ENCODE assay signal across 8 cellular contexts in genomic region chr11:12717851-12718291, GRCh38. TPM values are rescaled to one million over a fixed set of nuclear protein-coding genes. Genes with fewer than 3 reads are reported as not detected.
DNase-seq lines count a peak whose midpoint lies in the region; ATAC-seq and TF ChIP-seq lines count a peak whose summit lies in the region.

No MANE protein-coding gene starts in this region.

- WGBS in hepatocyte (ENCODE audit: low lambda C conversion rate, missing lambda C conversion rate): 85% methylated on average over 5 of the region's 5 CpGs
- 80 to 82% methylated on average over 5 of the region's 5 CpGs for WGBS in heart right ventricle, 2 donors

- H3K27me3 Mint-ChIP-seq in natural killer cell treated with Interleukin-12 subunit alpha and Interleukin-12 subunit beta and Interleukin-15 and Interleukin-18, amount 100 ng/mL, for 72 hours: peaks cover 32 to 47% of the 10 kb centered on the region in 2 donors

- H3K4me2 ChIP-seq in hepatocyte: no peak overlapping the region

- H3K4me3 Mint-ChIP-seq in natural killer cell treated with Interleukin-12 subunit alpha and Interleukin-12 subunit beta and Interleukin-15 and Interleukin-18, amount 100 ng/mL, for 72 hours: no peak overlapping the region

- peak overlapping the region in 1 of 2 donors; percentile 23 for H3K27ac Mint-ChIP-seq in natural killer cell treated with Interleukin-12 subunit alpha and Interleukin-12 subunit beta and Interleukin-15 and Interleukin-18, amount 100 ng/mL, for 72 hours

- peaks cover 6% of the 10 kb centered on the region for H4K20me1 ChIP-seq in hepatocyte (ENCODE audit: insufficient read depth, poor library complexity, severe bottlenecking)

- intact Hi-C loops in heart right ventricle (cut with DNase I): no loop called here

- no peaks in the 10 kb centered on the region for H3K9me3 ChIP-seq in hepatocyte (ENCODE audit: low read depth)
- no peaks in the 10 kb centered on the region for H3K9me3 ChIP-seq in heart right ventricle

- no peaks in the 10 kb centered on the region for H3K9me3 Mint-ChIP-seq in natural killer cell treated with Interleukin-12 subunit alpha and Interleukin-12 subunit beta and Interleukin-15 and Interleukin-18, amount 100 ng/mL, for 72 hours

- H3K4me1 Mint-ChIP-seq in natural killer cell treated with Interleukin-12 subunit alpha and Interleukin-12 subunit beta and Interleukin-15 and Interleukin-18, amount 100 ng/mL, for 72 hours (ENCODE audit: low read depth in 2 of 2): peaks cover 5 to 6% of the 10 kb centered on the region in 2 donors

- peak; percentile 98 for ATAC-seq in GM18867 (IDR thresholded peaks at IDR 0.05; ENCODE audit: unreplicated experiment)
- peak; percentile 96 for ATAC-seq in HG02884 (IDR thresholded peaks at IDR 0.05; ENCODE audit: unreplicated experiment)
- ATAC-seq in natural killer cell treated with Interleukin-12 subunit alpha and Interleukin-12 subunit beta and Interleukin-15 and Interleukin-18, amount 100 ng/mL, for 72 hours: peak; percentile 76 to 87
- ATAC-seq in heart right ventricle: no peak

- DNase-seq in T-helper 9 cell: peak; percentile 32
- no peak for DNase-seq in natural killer cell treated with Interleukin-12 subunit alpha and Interleukin-12 subunit beta and Interleukin-15 and Interleukin-18, amount 100 ng/mL, for 72 hours (ENCODE audit: low spot score)
- DNase-seq in hepatocyte (ENCODE audit: low spot score): no peak
- DNase-seq in mesenteric fat pad (ENCODE audit: low spot score): no peak
- DNase-seq in heart right ventricle: no peak
- no peak for DNase-seq in AG08396 (ENCODE audit: low spot score)

- H3K79me2 ChIP-seq in hepatocyte: peaks cover 99% of the 10 kb centered on the region

- H3K36me3 ChIP-seq in hepatocyte (replicated peaks; ENCODE audit: insufficient read depth, low read depth): no peaks in the 10 kb centered on the region
- H3K36me3 ChIP-seq in heart right ventricle: no peaks in the 10 kb centered on the region

- H3K36me3 Mint-ChIP-seq in natural killer cell treated with Interleukin-12 subunit alpha and Interleukin-12 subunit beta and Interleukin-15 and Interleukin-18, amount 100 ng/mL, for 72 hours: no peaks in the 10 kb centered on the region

- no peak for TF ChIP-seq CTCF in hepatocyte (IDR thresholded peaks at IDR 0.05; ENCODE audit: poor library complexity)
- no peak for TF ChIP-seq CTCF in heart right ventricle (IDR thresholded peaks at IDR 0.05)

- H3K9me2 ChIP-seq in hepatocyte (replicated peaks; ENCODE audit: insufficient read depth): no peaks in the 10 kb centered on the region

- H3K27ac ChIP-seq in hepatocyte: no peak overlapping the region
- H3K27ac ChIP-seq in heart right ventricle: no peak overlapping the region

- no peaks in the 10 kb centered on the region for H3K27me3 ChIP-seq in hepatocyte
- no peaks in the 10 kb centered on the region for H3K27me3 ChIP-seq in heart right ventricle

- H3K4me3 ChIP-seq in hepatocyte (no peak overlapping the region), heart right ventricle (no peak overlapping the region)

- H3K4me1 ChIP-seq in hepatocyte (ENCODE audit: insufficient read depth) (peaks cover 12% of the 10 kb centered on the region), heart right ventricle (peaks cover 6 to 60% (median 32%) of the 10 kb centered on the region in 9 donors)

- H2AFZ ChIP-seq in hepatocyte: no peak overlapping the region

RNA-seq across cellular contexts. Expression of gene TEAD1, which starts 43.6 kb away (rescaled TPM):
- total RNA-seq in natural killer cell treated with Interleukin-12 subunit alpha and Interleukin-12 subunit beta and Interleukin-15 and Interleukin-18, amount 100 ng/mL, for 72 hours: under 1 TPM in 1 of 2 donors, not detected in 1; 0.06 TPM
- total RNA-seq in hepatocyte (82.2 and 87.2 TPM in 2 replicates), mesenteric fat pad (150 TPM), heart right ventricle (100 to 1,000 TPM; 107 to 138 (median 117) TPM)
- polyA plus RNA-seq in hepatocyte (37.2 and 50.4 TPM in 2 replicates), heart right ventricle (10 to 100 TPM; 12.7 to 19.1 TPM)

Comparison
In these comparisons a context has a peak if more than half of its experiments do, and no peak if none do; other contexts are left out.
1. ATAC-seq: peak in GM18867 (single experiment), HG02884 (single experiment) and natural killer cell treated with Interleukin-12 subunit alpha and Interleukin-12 subunit beta and Interleukin-15 and Interleukin-18, amount 100 ng/mL, for 72 hours (2 of 2); none in heart right ventricle (0 of 8).
2. RNA of gene TEAD1, which starts 43.6 kb away (total RNA-seq): 150 TPM in mesenteric fat pad (single experiment), 107 to 138 TPM in heart right ventricle and 82.2 to 87.2 TPM in hepatocyte; 0.06 TPM in natural killer cell treated with Interleukin-12 subunit alpha and Interleukin-12 subunit beta and Interleukin-15 and Interleukin-18, amount 100 ng/mL, for 72 hours; every median in the first group is over 10 times any median in the second.